In the genomic region with DNA sequence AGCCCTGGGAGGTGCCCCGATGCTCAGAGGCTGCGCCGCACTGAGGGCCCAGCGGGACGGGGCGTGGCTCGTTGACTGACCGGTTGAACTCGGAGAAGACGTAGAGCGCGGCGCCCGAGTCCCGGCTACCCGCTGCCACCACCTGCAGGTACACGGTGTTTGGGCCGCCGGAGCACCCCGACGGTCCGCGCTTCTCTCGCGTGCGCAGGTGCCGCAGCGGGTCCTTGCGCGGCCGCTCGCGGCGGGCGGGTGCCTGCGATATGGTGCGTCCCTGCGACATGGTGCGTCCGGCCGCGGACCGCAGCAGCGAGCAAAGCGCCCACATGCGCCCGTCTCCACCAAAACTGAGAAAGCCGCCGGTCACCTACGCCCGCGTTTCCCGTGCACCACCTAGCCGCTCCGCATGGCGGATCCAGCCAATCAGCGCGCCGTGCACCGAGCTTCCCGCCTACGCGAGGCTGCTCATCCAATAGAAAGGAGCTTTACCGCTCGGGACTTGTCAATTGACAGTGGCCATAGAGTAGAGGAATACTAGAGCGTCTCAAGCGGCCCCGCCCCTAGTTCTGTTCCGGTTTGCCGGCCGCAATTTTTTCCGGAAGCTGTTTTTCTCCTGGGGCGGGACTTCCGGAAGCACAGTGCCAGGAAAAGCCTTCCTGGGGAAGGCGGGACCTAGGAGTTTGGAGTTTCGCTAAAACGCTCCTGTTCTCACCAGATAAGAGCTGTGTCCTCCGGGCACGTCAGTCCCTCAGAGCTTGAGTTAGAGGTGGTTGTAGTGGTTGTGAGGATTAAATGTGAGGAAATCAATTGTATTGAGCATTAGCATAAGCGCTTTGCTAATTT, we compare ENCODE assay signal across 8 cellular contexts. TPM values are rescaled to one million over a fixed set of nuclear protein-coding genes. Genes with fewer than 3 reads are reported as not detected.
DNase-seq lines count a peak whose midpoint lies in the region; ATAC-seq and TF ChIP-seq lines count a peak whose summit lies in the region.

A gene with protein sequence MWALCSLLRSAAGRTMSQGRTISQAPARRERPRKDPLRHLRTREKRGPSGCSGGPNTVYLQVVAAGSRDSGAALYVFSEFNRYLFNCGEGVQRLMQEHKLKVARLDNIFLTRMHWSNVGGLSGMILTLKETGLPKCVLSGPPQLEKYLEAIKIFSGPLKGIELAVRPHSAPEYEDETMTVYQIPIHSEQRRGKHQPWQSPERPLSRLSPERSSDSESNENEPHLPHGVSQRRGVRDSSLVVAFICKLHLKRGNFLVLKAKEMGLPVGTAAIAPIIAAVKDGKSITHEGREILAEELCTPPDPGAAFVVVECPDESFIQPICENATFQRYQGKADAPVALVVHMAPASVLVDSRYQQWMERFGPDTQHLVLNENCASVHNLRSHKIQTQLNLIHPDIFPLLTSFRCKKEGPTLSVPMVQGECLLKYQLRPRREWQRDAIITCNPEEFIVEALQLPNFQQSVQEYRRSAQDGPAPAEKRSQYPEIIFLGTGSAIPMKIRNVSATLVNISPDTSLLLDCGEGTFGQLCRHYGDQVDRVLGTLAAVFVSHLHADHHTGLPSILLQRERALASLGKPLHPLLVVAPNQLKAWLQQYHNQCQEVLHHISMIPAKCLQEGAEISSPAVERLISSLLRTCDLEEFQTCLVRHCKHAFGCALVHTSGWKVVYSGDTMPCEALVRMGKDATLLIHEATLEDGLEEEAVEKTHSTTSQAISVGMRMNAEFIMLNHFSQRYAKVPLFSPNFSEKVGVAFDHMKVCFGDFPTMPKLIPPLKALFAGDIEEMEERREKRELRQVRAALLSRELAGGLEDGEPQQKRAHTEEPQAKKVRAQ (minus strand): TSS at position 405 of the 840 bp plus-strand sequence. CDS start 80 bp downstream, at position 325.

- H3K27ac ChIP-seq in KOPT-K1 (ENCODE audit: low read depth, low read length, poor library complexity, severe bottlenecking) (peak within 1 kb of the TSS; percentile 62), Peyer's patch (peak within 1 kb of the TSS; percentile 75 to 95 (median 88)), esophagus (ENCODE audit: low read depth in 2 of 2, low read length in 1 of 2) (peak within 1 kb of the TSS; percentile 96 to 98)

- TF ChIP-seq CTCF in Peyer's patch (IDR thresholded peaks at IDR 0.05) = peak in 3 of 6 experiments; percentile 18 to 42 (median 23)

- ATAC-seq in GM21786 (IDR thresholded peaks at IDR 0.05; ENCODE audit: unreplicated experiment) = peak; percentile 98

- DNase-seq in DMS79 treated with DMSO at 0.1 percent for 48 hours (lab: John Stamatoyannopoulos, UW) (peak; percentile 81), Peyer's patch (peak; percentile 96 to 99 (median 97))
- DNase-seq in activated T-cell treated with anti-CD3 and anti-CD28 coated beads, Interleukin-2, amount 50 U/mL, for 48 hours = peak; percentile 95 to 97
- peak; percentile 90 to 91 for DNase-seq in stimulated activated CD8-positive, alpha-beta memory T cell treated with anti-CD3 and anti-CD28 coated beads, Interleukin-7, amount 100 ng/mL, for 1 hour (ENCODE audit: low read depth in 2 of 2)

- H3K27me3 ChIP-seq in Peyer's patch (no peaks in the 10 kb centered on the region), esophagus (ENCODE audit: control insufficient read depth in 1 of 2, insufficient read depth in 2 of 2, low read length in 2 of 2) (no peaks in the 10 kb centered on the region), mucosa of stomach (ENCODE audit: control insufficient read depth, insufficient read depth, low read length) (no peaks in the 10 kb centered on the region)

- H3K4me3 ChIP-seq in Peyer's patch (peak within 1 kb of the TSS; percentile 87 to 98 (median 90)), esophagus (ENCODE audit: low read depth in 1 of 2, low read length in 2 of 2) (peak within 1 kb of the TSS; percentile 84 to 97), mucosa of stomach (ENCODE audit: low read length) (peak within 1 kb of the TSS; percentile 88)

- H3K36me3 ChIP-seq in KOPT-K1 (ENCODE audit: insufficient read depth, low read length) (peaks cover 36% of the 10 kb centered on the region), Peyer's patch (peaks cover 0 to 35% (median 0%) of the 10 kb centered on the region in 3 donors), esophagus (ENCODE audit: control insufficient read depth in 2 of 2, insufficient read depth in 2 of 2, low read length in 1 of 2) (peaks cover 12 to 17% of the 10 kb centered on the region in 2 donors), mucosa of stomach (ENCODE audit: control insufficient read depth, insufficient read depth, low read length) (peaks cover 8% of the 10 kb centered on the region)

- 0% methylated on average over 80 of the region's 80 CpGs for WGBS in esophagus, 2 donors

- TF ChIP-seq POLR2A in Peyer's patch (IDR thresholded peaks at IDR 0.05) = peak; percentile 50 to 58

- H3K9me3 ChIP-seq in KOPT-K1 (ENCODE audit: insufficient read depth, low read length, poor library complexity, severe bottlenecking) (no peaks in the 10 kb centered on the region), Peyer's patch (no peaks in the 10 kb centered on the region), esophagus (ENCODE audit: control insufficient read depth in 2 of 2, insufficient read depth in 1 of 2, low read depth in 1 of 2, low read length in 1 of 2) (no peaks in the 10 kb centered on the region), mucosa of stomach (ENCODE audit: control insufficient read depth, low read length) (no peaks in the 10 kb centered on the region)

- peaks cover 0 to 11% (median 0%) of the 10 kb centered on the region in 4 donors for H3K4me1 ChIP-seq in Peyer's patch
- peaks cover 0 to 3% of the 10 kb centered on the region in 2 donors for H3K4me1 ChIP-seq in esophagus (ENCODE audit: control insufficient read depth in 2 of 2, insufficient read depth in 2 of 2, low read length in 1 of 2)
- H3K4me1 ChIP-seq in mucosa of stomach (ENCODE audit: control insufficient read depth, insufficient read depth, low read length) = peaks cover 11% of the 10 kb centered on the region

- H3K9ac ChIP-seq in mucosa of stomach (ENCODE audit: low read length) = peak within 1 kb of the TSS; percentile 69

RNA-seq across cellular contexts. Expression of the gene that starts here (rescaled TPM):
- total RNA-seq in Peyer's patch = 100 to 1,000 TPM in 1 of 4 donors, 10 to 100 TPM in 3; 57.1 to 235 (median 93.7) TPM
- 10 to 100 TPM; 27.3 to 37.3 TPM for polyA plus RNA-seq in esophagus

Comparison
In these comparisons a context has a peak if more than half of its experiments do, and no peak if none do; other contexts are left out.
1. Peak in every context shown above with its lines: DNase-seq, ATAC-seq, H3K4me3 ChIP-seq and H3K27ac ChIP-seq.